9 cellular contexts compared by ENCODE assay signal in genomic region chr5:93462916-93463315, GRCh38.
"Had no signal": no experiment of that assay in that cellular context is flagged by ENCODE, and none has a peak within 500 bp of the region (broad histone marks: within the 10 kb centered on the region; RNA-seq: fewer than 3 reads in every experiment).

No MANE protein-coding gene starts in this region.

- H3K4me3 Mint-ChIP-seq: IgD-negative memory B cell had no signal

- H3K4me2 ChIP-seq: KMS-11 had no signal

- ATAC-seq: HepG2, K562 had no signal

- H3K27ac Mint-ChIP-seq: IgD-negative memory B cell had no signal

- H3K4me3 ChIP-seq: K562 had no signal

- DNase-seq: IMR-90, KBM-7, KG1 had no signal

- H3K27ac ChIP-seq: HL-60, KMS-11 had no signal

- H3K27me3 Mint-ChIP-seq: IgD-negative memory B cell had no signal

- H3K4me1 Mint-ChIP-seq: IgD-negative memory B cell had no signal

- FAIRE-seq: HepG2, HTR-8/SVneo, K562 had no signal
